8 cellular contexts compared by ENCODE assay signal in the genomic region with DNA sequence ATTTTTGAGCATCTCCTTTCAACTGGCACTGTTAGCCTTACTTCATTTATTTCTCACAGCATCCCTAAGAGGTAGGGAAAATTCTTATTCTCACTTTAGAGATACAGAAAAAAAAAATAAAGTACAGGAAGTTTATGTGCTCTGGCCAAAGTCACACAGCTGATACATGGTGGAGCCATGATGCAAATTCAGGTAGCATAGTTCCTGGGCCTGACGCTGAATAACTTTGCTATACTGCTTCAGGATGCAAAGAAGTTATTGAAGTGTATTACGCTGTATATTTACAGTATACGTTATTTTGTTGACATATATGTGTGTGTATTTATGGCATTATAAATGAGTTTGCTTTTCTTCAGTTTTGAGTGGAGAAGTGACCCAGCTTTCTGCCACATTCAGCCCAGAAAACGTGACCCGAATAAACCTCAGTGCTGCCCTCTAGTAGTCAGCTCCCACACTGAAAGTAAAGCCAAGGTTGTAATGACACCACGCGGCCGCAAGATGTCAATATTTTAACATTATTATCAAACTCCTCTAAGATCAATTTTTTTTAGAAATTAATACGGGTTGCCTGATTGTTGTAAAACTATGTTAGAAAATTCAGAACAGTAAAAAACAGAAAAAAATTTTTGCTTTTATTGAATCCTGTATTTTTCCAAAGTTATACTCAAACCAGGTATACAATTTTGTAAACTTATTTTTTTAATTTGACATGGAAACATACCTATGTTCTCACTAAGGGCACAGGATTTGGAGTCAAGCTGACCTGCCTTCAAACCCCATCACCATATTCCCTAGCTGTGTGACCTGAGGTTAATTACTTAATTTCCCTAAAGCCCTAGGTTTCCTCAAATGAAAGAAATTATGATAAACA. TPM values are rescaled to one million over a fixed set of nuclear protein-coding genes. Genes with fewer than 3 reads are reported as not detected.
DNase-seq lines count a peak whose midpoint lies in the region; ATAC-seq, FAIRE-seq and TF ChIP-seq lines count a peak whose summit lies in the region.

No MANE protein-coding gene starts in this region.

- H3K36me3 Mint-ChIP-seq in endothelial cell (ENCODE audit: low read depth, unreplicated experiment), result no peaks in the 10 kb centered on the region
- H3K36me3 Mint-ChIP-seq in stimulated activated naive B cell treated with anti-CD40 and anti-IgM and Interleukin-4, amounts not matched to agents 10 μg/mL and 1 μg/mL and 100 μg/mL, for 72 hours, result no peaks in the 10 kb centered on the region

- TF ChIP-seq CTCF in GM13977 (IDR thresholded peaks at IDR 0.05; ENCODE audit: extremely low read depth, insufficient read depth, missing control alignments), result peak; percentile 95
- peak; percentile 94 for TF ChIP-seq CTCF in endothelial cell (IDR thresholded peaks at IDR 0.05; ENCODE audit: unreplicated experiment)

- peak; percentile 78 for ATAC-seq in HG03378 (IDR thresholded peaks at IDR 0.05; ENCODE audit: unreplicated experiment)
- ATAC-seq in stimulated activated naive B cell treated with anti-CD40 and anti-IgM and Interleukin-4, amounts not matched to agents 10 μg/mL and 1 μg/mL and 100 μg/mL, for 72 hours (replicated peaks), result peak; percentile 43 to 46

- H3K4me1 Mint-ChIP-seq in endothelial cell (ENCODE audit: unreplicated experiment), result no peaks in the 10 kb centered on the region
- H3K4me1 Mint-ChIP-seq in stimulated activated naive B cell treated with anti-CD40 and anti-IgM and Interleukin-4, amounts not matched to agents 10 μg/mL and 1 μg/mL and 100 μg/mL, for 72 hours, result peaks cover 2 to 4% of the 10 kb centered on the region in 2 donors

- in situ Hi-C loops in GM13977 (cut with MboI; ENCODE audit: low pct_unique_long_range_greater_than_20kb, low sequenced_read_pairs, unreplicated experiment), result loop anchor here (10.0 kb wide), 2 partner anchors 149 to 399 kb away; no protein-coding TSS in a partner anchor

- DNase-seq in GM13977 (ENCODE audit: low spot score), result peak; percentile 37
- peak; percentile 76 for DNase-seq in NCI-H82 (lab: John Stamatoyannopoulos, UW)
- DNase-seq in activated CD8-positive, alpha-beta memory T cell treated with anti-CD3 and anti-CD28 coated beads for 24 hours, result peak; percentile 72
- DNase-seq in endothelial cell (ENCODE audit: low spot score), result peak; percentile 51
- peak; percentile 74 for DNase-seq in mucosa of gallbladder (ENCODE audit: low spot score)
- DNase-seq in stimulated activated naive B cell treated with anti-CD40 and anti-IgM and Interleukin-4, amounts not matched to agents 10 μg/mL and 1 μg/mL and 100 μg/mL, for 72 hours, result peak; percentile 58

- H3K27me3 Mint-ChIP-seq in endothelial cell (ENCODE audit: unreplicated experiment), result no peaks in the 10 kb centered on the region
- H3K27me3 Mint-ChIP-seq in stimulated activated naive B cell treated with anti-CD40 and anti-IgM and Interleukin-4, amounts not matched to agents 10 μg/mL and 1 μg/mL and 100 μg/mL, for 72 hours, result peaks cover 5 to 10% of the 10 kb centered on the region in 2 donors

- H3K27ac Mint-ChIP-seq in endothelial cell (ENCODE audit: unreplicated experiment), result no peak overlapping the region
- H3K27ac Mint-ChIP-seq in stimulated activated naive B cell treated with anti-CD40 and anti-IgM and Interleukin-4, amounts not matched to agents 10 μg/mL and 1 μg/mL and 100 μg/mL, for 72 hours, result no peak overlapping the region

- no peak overlapping the region for H3K4me3 Mint-ChIP-seq in endothelial cell (ENCODE audit: unreplicated experiment)
- no peak overlapping the region for H3K4me3 Mint-ChIP-seq in stimulated activated naive B cell treated with anti-CD40 and anti-IgM and Interleukin-4, amounts not matched to agents 10 μg/mL and 1 μg/mL and 100 μg/mL, for 72 hours

- H3K9me3 Mint-ChIP-seq in endothelial cell (ENCODE audit: unreplicated experiment), result no peaks in the 10 kb centered on the region
- H3K9me3 Mint-ChIP-seq in stimulated activated naive B cell treated with anti-CD40 and anti-IgM and Interleukin-4, amounts not matched to agents 10 μg/mL and 1 μg/mL and 100 μg/mL, for 72 hours, result no peaks in the 10 kb centered on the region

- FAIRE-seq in A204.1 (lab: Jason Lieb, UNC), result peak; percentile 97

RNA-seq across cellular contexts. Expression of a gene that starts 3.8 kb away (rescaled TPM):
- total RNA-seq in endothelial cell (ENCODE audit: unreplicated experiment) (not detected), mucosa of gallbladder (not detected)

RNA-seq across cellular contexts. Expression of a gene that starts 50.9 kb away (rescaled TPM):
- total RNA-seq in endothelial cell (ENCODE audit: unreplicated experiment) (9.5 TPM), mucosa of gallbladder (4.9 TPM)

Comparison
In these comparisons a context has a peak if more than half of its experiments do, and no peak if none do; other contexts are left out.
1. Peak in every context shown above with its lines: DNase-seq and ATAC-seq.